ENCODE assay signal across 18 cellular contexts in the genomic region with DNA sequence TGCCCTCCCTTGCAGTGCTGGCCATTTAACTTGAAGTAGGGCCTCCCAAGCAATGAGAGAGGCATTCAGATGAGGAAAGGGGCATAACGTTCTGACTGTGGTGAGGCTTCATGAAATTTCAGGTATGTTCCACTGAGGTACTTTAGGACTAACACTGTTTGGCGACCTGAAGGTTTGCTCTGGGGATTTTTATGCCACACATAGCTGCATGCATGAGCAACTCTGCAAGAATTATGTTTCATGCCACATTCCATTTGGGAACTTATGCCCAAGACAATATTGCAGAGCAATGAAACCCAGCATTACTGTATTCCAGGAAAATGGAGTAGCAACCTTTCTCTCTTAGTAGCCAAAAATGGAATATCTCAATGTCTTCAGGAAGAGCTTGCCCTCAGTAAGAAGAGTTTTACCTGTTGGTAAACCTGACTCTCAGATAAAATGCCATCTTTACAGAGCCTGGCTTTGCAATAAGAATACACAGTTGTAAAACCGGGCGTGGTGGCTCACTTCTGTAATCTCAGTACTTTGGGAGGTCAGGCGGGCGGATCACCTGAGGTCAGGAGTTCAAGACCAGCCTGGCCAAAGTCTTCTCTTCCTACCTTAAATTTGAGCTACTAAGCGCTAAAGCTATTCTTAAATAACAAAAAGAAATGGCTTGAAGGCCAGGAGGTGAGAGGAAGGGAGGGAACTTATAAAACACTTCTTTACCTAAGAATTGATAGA. TPM values are rescaled to one million over a fixed set of nuclear protein-coding genes. Genes with fewer than 3 reads are reported as not detected.
DNase-seq lines count a peak whose midpoint lies in the region; ATAC-seq and TF ChIP-seq lines count a peak whose summit lies in the region.
"Had no signal": no experiment of that assay in that cellular context is flagged by ENCODE, and none has a peak within 500 bp of the region (broad histone marks: within the 10 kb centered on the region; RNA-seq: fewer than 3 reads in every experiment).

No MANE protein-coding gene starts in this region.

- no peaks in the 10 kb centered on the region for H3K27me3 ChIP-seq in Peyer's patch

- TF ChIP-seq POLR2A in Peyer's patch (IDR thresholded peaks at IDR 0.05) = no peak

- H3K36me3 Mint-ChIP-seq in nephron (ENCODE audit: low read depth) = no peaks in the 10 kb centered on the region
- no peaks in the 10 kb centered on the region for H3K36me3 Mint-ChIP-seq in activated CD8-positive, alpha-beta T cell treated with anti-CD3 and anti-CD28 coated beads for 36 hours (ENCODE audit: low read depth)
- H3K36me3 Mint-ChIP-seq: CD14-positive monocyte had no signal

- H3K9me3 Mint-ChIP-seq in nephron = no peaks in the 10 kb centered on the region
- H3K9me3 Mint-ChIP-seq in activated CD8-positive, alpha-beta T cell treated with anti-CD3 and anti-CD28 coated beads for 36 hours = peaks cover 1% of the 10 kb centered on the region
- H3K9me3 Mint-ChIP-seq: CD14-positive monocyte, H9 had no signal

- H3K4me3 ChIP-seq in AG10803 (ENCODE audit: low read length) (no peak overlapping the region), Peyer's patch (no peak overlapping the region)
- H3K4me3 ChIP-seq: PC-9 had no signal

- TF ChIP-seq CTCF in AG10803 (conservative IDR thresholded peaks at IDR 0.05; ENCODE audit: low read length) = no peak
- TF ChIP-seq CTCF in Peyer's patch (IDR thresholded peaks at IDR 0.05) = no peak
- TF ChIP-seq CTCF in nephron (IDR thresholded peaks at IDR 0.05; ENCODE audit: unreplicated experiment in 3 of 3) = no peak
- no peak for TF ChIP-seq CTCF in activated CD8-positive, alpha-beta T cell treated with anti-CD3 and anti-CD28 coated beads for 36 hours (IDR thresholded peaks at IDR 0.05)

- peak overlapping the region in 2 of 4 donors; percentile 27 to 57 for H3K27ac ChIP-seq in Peyer's patch
- H3K27ac ChIP-seq: PC-9 had no signal

- peak overlapping the region; percentile 49 to 84 (median 75) for H3K27ac Mint-ChIP-seq in nephron
- no peak overlapping the region for H3K27ac Mint-ChIP-seq in activated CD8-positive, alpha-beta T cell treated with anti-CD3 and anti-CD28 coated beads for 36 hours
- H3K27ac Mint-ChIP-seq: CD14-positive monocyte had no signal

- ATAC-seq in GM18868 (IDR thresholded peaks at IDR 0.05; ENCODE audit: unreplicated experiment) = no peak
- ATAC-seq in activated CD8-positive, alpha-beta T cell treated with anti-CD3 and anti-CD28 coated beads for 36 hours = no peak
- ATAC-seq: Right ventricle myocardium inferior had no signal

- DNase-seq in AG10803 (ENCODE audit: low read depth) = peak; percentile 36
- DNase-seq in Peyer's patch = peak in 2 of 3 donors; percentile 61 to 63
- peak; percentile 38 for DNase-seq in glomerular visceral epithelial cell (ENCODE audit: extremely low spot score)
- DNase-seq in activated CD8-positive, alpha-beta T cell treated with anti-CD3 and anti-CD28 coated beads for 36 hours = no peak
- no peak for DNase-seq in AG20443 (ENCODE audit: low spot score)
- no peak for DNase-seq in DMS53 treated with DMSO at 0.1 percent for 48 hours (lab: John Stamatoyannopoulos, UW; ENCODE audit: unreplicated experiment)
- DNase-seq: AML-193, EL, H9, KBM-7, NCI-H1436, NCI-H2081 treated with DMSO at 0.1 percent for 48 hours, NCI-H510A, PC-9 had no signal

- H3K36me3 ChIP-seq in Peyer's patch = no peaks in the 10 kb centered on the region

- peaks cover 0 to 18% (median 0%) of the 10 kb centered on the region in 4 donors for H3K4me1 ChIP-seq in Peyer's patch

- POLR2A ChIA-PET in activated CD8-positive, alpha-beta T cell treated with anti-CD3 and anti-CD28 coated beads for 36 hours (lab: Charles Lee) = no interaction called here

- peaks cover 11% of the 10 kb centered on the region for H3K4me1 Mint-ChIP-seq in nephron
- peaks cover 5% of the 10 kb centered on the region for H3K4me1 Mint-ChIP-seq in activated CD8-positive, alpha-beta T cell treated with anti-CD3 and anti-CD28 coated beads for 36 hours (ENCODE audit: low read depth)

- H3K27me3 Mint-ChIP-seq in nephron (ENCODE audit: low read depth) = no peaks in the 10 kb centered on the region
- no peaks in the 10 kb centered on the region for H3K27me3 Mint-ChIP-seq in activated CD8-positive, alpha-beta T cell treated with anti-CD3 and anti-CD28 coated beads for 36 hours

- no peak overlapping the region for H3K4me3 Mint-ChIP-seq in nephron
- H3K4me3 Mint-ChIP-seq in activated CD8-positive, alpha-beta T cell treated with anti-CD3 and anti-CD28 coated beads for 36 hours = no peak overlapping the region
- H3K4me3 Mint-ChIP-seq: CD14-positive monocyte, H9 had no signal

- CTCF ChIA-PET in activated CD8-positive, alpha-beta T cell treated with anti-CD3 and anti-CD28 coated beads for 36 hours (lab: Charles Lee) = no interaction called here

- H3K9me3 ChIP-seq in Peyer's patch = no peaks in the 10 kb centered on the region

- intact Hi-C loops in activated CD8-positive, alpha-beta T cell treated with anti-CD3 and anti-CD28 coated beads for 36 hours (cut with micrococcal nuclease) = no loop called here

RNA-seq across cellular contexts. Expression of a gene that starts 16.7 kb away (rescaled TPM):
- 10 to 100 TPM; 40.7 to 81.7 (median 69.4) TPM for total RNA-seq in Peyer's patch
- total RNA-seq in activated CD8-positive, alpha-beta T cell treated with anti-CD3 and anti-CD28 coated beads for 36 hours = 100 to 1,000 TPM; 153 to 158 TPM

Comparison
In these comparisons a context has a peak if more than half of its experiments do, and no peak if none do; other contexts are left out.
1. DNase-seq: peak in AG10803 (single experiment), Peyer's patch (2 of 3) and glomerular visceral epithelial cell (single experiment); none in activated CD8-positive, alpha-beta T cell treated with anti-CD3 and anti-CD28 coated beads for 36 hours (single experiment), AG20443 (single experiment) and DMS53 treated with DMSO at 0.1 percent for 48 hours (single experiment).